12 cellular contexts compared by ENCODE assay signal in the genomic region with DNA sequence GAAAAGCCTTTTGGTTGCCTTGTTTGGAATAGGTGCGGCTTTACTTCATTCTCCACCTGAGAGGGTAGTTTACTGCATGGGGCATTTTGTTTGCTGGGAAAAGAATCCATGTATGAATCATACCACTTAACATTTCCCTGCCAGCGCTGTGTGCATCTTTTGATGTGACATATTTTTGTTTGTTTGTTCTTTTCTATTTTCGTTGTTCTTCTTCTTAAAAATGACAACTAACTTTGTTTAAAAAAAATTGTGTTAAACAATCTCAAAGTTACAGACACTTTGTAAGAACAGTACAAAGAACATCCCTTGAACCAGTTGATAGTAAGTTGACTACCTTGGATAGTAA.
DNase-seq lines count a peak whose midpoint lies in the region; ATAC-seq and TF ChIP-seq lines count a peak whose summit lies in the region.
"Had no signal": no experiment of that assay in that cellular context is flagged by ENCODE, and none has a peak within 500 bp of the region (broad histone marks: within the 10 kb centered on the region; RNA-seq: fewer than 3 reads in every experiment).

No MANE protein-coding gene starts in this region.

- no peak overlapping the region for H3K4me2 ChIP-seq in PC-9
- H3K4me2 ChIP-seq: SK-N-SH had no signal

- DNase-seq in left ventricle myocardium inferior (no peak), Right ventricle myocardium superior (no peak), fibroblast of pulmonary artery (ENCODE audit: low read depth) (no peak), thoracic aorta (ENCODE audit: low spot score) (no peak), RWPE1 (ENCODE audit: low spot score) (no peak), NCI-H2081 treated with DMSO at 0.1 percent for 48 hours (lab: John Stamatoyannopoulos, UW) (no peak), PC-9 (no peak)
- no peak for DNase-seq in activated CD4-positive, alpha-beta memory T cell treated with anti-CD3 and anti-CD28 coated beads for 36 hours
- DNase-seq: activated naive CD4-positive, alpha-beta T cell treated with anti-CD3 and anti-CD28 coated beads for 36 hours; SK-N-SH; stimulated activated naive CD4-positive, alpha-beta T cell treated with Interleukin-2 at 50 U/mL for 16 hours had no signal

- H3K27me3 ChIP-seq in left ventricle myocardium inferior (ENCODE audit: low read depth) = peaks cover 22% of the 10 kb centered on the region
- no peaks in the 10 kb centered on the region for H3K27me3 ChIP-seq in thoracic aorta (replicated peaks; ENCODE audit: insufficient read depth)
- no peaks in the 10 kb centered on the region for H3K27me3 ChIP-seq in PC-9 (ENCODE audit: insufficient read depth, low read depth)

- H3K4me3 ChIP-seq in left ventricle myocardium inferior = peak overlapping the region; percentile 65
- peak overlapping the region; percentile 47 for H3K4me3 ChIP-seq in fibroblast of pulmonary artery (replicated peaks; ENCODE audit: low read depth, low read length)
- peak overlapping the region; percentile 73 for H3K4me3 ChIP-seq in thoracic aorta
- H3K4me3 ChIP-seq in PC-9 = no peak overlapping the region

- H3K9me2 ChIP-seq in PC-9 (ENCODE audit: insufficient read depth) = no peaks in the 10 kb centered on the region
- H3K9me2 ChIP-seq: SK-N-SH had no signal

- H3F3A ChIP-seq in PC-9 (ENCODE audit: insufficient read depth, low read depth) = peaks cover 8% of the 10 kb centered on the region; the same call in 1 of the 2 replicates

- TF ChIP-seq CTCF in left ventricle myocardium inferior (IDR thresholded peaks at IDR 0.05; ENCODE audit: borderline replicate concordance) (no peak), fibroblast of pulmonary artery (IDR thresholded peaks at IDR 0.05; ENCODE audit: low read length, missing control alignments) (no peak), thoracic aorta (IDR thresholded peaks at IDR 0.05) (no peak), RWPE1 (conservative IDR thresholded peaks at IDR 0.05; ENCODE audit: low read depth) (no peak), PC-9 (conservative IDR thresholded peaks at IDR 0.05) (no peak)

- H3K36me3 Mint-ChIP-seq in activated CD4-positive, alpha-beta memory T cell treated with anti-CD3 and anti-CD28 coated beads for 36 hours = peaks cover 8% of the 10 kb centered on the region

- H3K36me3 ChIP-seq in left ventricle myocardium inferior = no peaks in the 10 kb centered on the region
- H3K36me3 ChIP-seq in thoracic aorta = no peaks in the 10 kb centered on the region
- no peaks in the 10 kb centered on the region for H3K36me3 ChIP-seq in PC-9 (ENCODE audit: low read depth)

- H3K27ac Mint-ChIP-seq in activated CD4-positive, alpha-beta memory T cell treated with anti-CD3 and anti-CD28 coated beads for 36 hours = no peak overlapping the region
- H3K27ac Mint-ChIP-seq: activated naive CD4-positive, alpha-beta T cell treated with anti-CD3 and anti-CD28 coated beads for 36 hours had no signal

- peaks cover 18% of the 10 kb centered on the region for H3K4me1 Mint-ChIP-seq in activated CD4-positive, alpha-beta memory T cell treated with anti-CD3 and anti-CD28 coated beads for 36 hours (ENCODE audit: low read depth)

- intact Hi-C loops in left ventricle myocardium inferior (cut with micrococcal nuclease) (no loop called here), Right ventricle myocardium superior (cut with DNase I) (no loop called here), PC-9 (cut with micrococcal nuclease; ENCODE audit: unreplicated experiment) (loop anchor here (10.0 kb wide), 2 partner anchors 83 to 197 kb away; no protein-coding TSS in a partner anchor)
- intact Hi-C loops in activated CD4-positive, alpha-beta memory T cell treated with anti-CD3 and anti-CD28 coated beads for 36 hours (cut with micrococcal nuclease) = no loop called here

- CTCF ChIA-PET in activated CD4-positive, alpha-beta memory T cell treated with anti-CD3 and anti-CD28 coated beads for 36 hours (lab: Charles Lee) = no interaction called here
- CTCF ChIA-PET in RWPE1 (lab: Yijun Ruan, JAX) (no interaction called here), PC-9 (lab: Charles Lee) (no interaction called here)

- H3K27ac ChIP-seq in left ventricle myocardium inferior (replicated peaks) (peak overlapping the region; percentile 61), thoracic aorta (no peak overlapping the region), RWPE1 (no peak overlapping the region), PC-9 (no peak overlapping the region)

- H3K27me3 Mint-ChIP-seq in activated CD4-positive, alpha-beta memory T cell treated with anti-CD3 and anti-CD28 coated beads for 36 hours = peaks cover 33% of the 10 kb centered on the region

- H3K9me3 Mint-ChIP-seq in activated CD4-positive, alpha-beta memory T cell treated with anti-CD3 and anti-CD28 coated beads for 36 hours = peaks cover 9% of the 10 kb centered on the region

- ATAC-seq in Right ventricle myocardium superior (ENCODE audit: poor library complexity) (no peak), thoracic aorta (ENCODE audit: insufficient number of reproducible peaks, low FRiP score, low read depth) (no peak)

- no TSS peak for BruUV-seq in PC-9 (replicated peaks; lab: Mats Ljungman, UMichigan)

- H3K79me2 ChIP-seq in PC-9 (ENCODE audit: low read depth) = no peaks in the 10 kb centered on the region

- no peaks in the 10 kb centered on the region for H4K20me1 ChIP-seq in PC-9 (ENCODE audit: insufficient read depth)
- H4K20me1 ChIP-seq: BLaER1 treated with 17β-estradiol and CSF1 and Interleukin-3, amounts not matched to agents 10 nM and 100 nM had no signal

- H2AFZ ChIP-seq in PC-9 = no peak overlapping the region

- POLR2A ChIA-PET in activated CD4-positive, alpha-beta memory T cell treated with anti-CD3 and anti-CD28 coated beads for 36 hours (lab: Charles Lee) = no interaction called here
- POLR2A ChIA-PET in RWPE1 (lab: Yijun Ruan, JAX; ENCODE audit: low non-redundant PET) (no interaction called here), PC-9 (lab: Charles Lee; ENCODE audit: unreplicated experiment) (no interaction called here)

- H3K4me1 ChIP-seq in left ventricle myocardium inferior = no peaks in the 10 kb centered on the region
- H3K4me1 ChIP-seq in thoracic aorta (ENCODE audit: control insufficient read depth in 1 of 2, low read depth in 2 of 2) = peaks cover 0 to 2% of the 10 kb centered on the region in 2 donors
- H3K4me1 ChIP-seq in PC-9 (replicated peaks; ENCODE audit: insufficient read depth) = no peaks in the 10 kb centered on the region

- H3K9me3 ChIP-seq in left ventricle myocardium inferior (replicated peaks) (peaks cover 14% of the 10 kb centered on the region), thoracic aorta (no peaks in the 10 kb centered on the region), PC-9 (ENCODE audit: insufficient read depth, low read depth) (peaks cover 3% of the 10 kb centered on the region; the same call in 1 of the 2 replicates)
- H3K9me3 ChIP-seq: SK-N-SH had no signal

- peak overlapping the region; percentile 49 for H3K4me3 Mint-ChIP-seq in activated CD4-positive, alpha-beta memory T cell treated with anti-CD3 and anti-CD28 coated beads for 36 hours
